1 cellular context compared by ENCODE assay signal in the genomic region with DNA sequence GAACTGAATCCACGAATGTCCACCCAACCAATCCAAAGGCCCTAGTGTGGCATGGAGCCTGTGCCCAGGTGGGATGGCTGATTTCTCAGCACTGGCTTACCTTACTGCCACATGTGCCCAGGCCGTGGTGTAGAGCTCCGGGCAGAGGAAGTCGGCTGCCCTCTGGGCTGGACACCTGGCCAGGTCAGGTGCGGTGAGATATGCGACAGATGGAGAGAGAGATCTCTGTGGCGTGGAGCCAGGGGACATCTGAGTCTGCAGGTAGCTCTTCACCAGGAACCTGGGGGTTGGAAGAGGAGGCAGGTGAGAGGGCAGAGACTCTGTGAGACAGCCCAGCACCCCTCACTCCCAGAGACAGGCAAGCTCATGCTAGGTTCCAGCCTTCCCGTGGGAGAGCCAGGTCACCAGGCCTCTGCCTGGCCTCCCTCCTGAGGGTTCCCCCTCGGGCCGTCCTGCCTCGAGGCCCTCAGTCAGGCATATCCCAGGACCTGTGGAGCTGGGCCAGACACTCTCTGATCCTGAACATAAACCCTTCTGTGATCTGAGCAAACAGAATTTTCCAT.
TF ChIP-seq lines count a peak whose summit lies in the region.

No MANE protein-coding gene starts in this region.

TF ChIP-seq in HepG2, 621 proteins besides CTCF, POLR2A, EP300 and RAD21 (continued from another document):
- TF ChIP-seq, protein P1, sequence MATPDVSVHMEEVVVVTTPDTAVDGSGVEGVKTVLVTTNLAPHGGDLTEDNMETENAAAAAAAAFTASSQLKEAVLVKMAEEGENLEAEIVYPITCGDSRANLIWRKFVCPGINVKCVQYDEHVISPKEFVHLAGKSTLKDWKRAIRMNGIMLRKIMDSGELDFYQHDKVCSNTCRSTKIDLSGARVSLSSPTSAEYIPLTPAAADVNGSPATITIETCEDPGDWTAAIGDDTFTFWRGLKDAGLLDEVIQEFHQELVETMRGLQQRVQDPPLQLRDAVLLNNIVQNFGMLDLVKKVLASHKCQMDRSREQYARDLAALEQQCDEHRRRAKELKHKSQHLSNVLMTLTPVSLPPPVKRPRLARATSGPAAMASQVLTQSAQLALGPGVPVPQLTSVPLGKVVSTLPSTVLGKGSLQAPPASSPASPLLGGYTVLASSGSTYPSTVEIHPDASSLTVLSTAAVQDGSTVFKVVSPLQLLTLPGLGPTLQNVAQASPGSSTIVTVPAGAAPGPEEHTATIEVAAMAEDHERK (CRISPR knock-in tag; IDR thresholded peaks at IDR 0.05; ENCODE audit: low read depth): no peak
- TF ChIP-seq RAD51 (IDR thresholded peaks at IDR 0.05; ENCODE audit: borderline replicate concordance): no peak
- TF ChIP-seq ZNF224 (CRISPR knock-in tag; IDR thresholded peaks at IDR 0.05): no peak
- TF ChIP-seq ZNF567 (CRISPR knock-in tag; IDR thresholded peaks at IDR 0.05; ENCODE audit: borderline replicate concordance): no peak
- TF ChIP-seq, protein P2, sequence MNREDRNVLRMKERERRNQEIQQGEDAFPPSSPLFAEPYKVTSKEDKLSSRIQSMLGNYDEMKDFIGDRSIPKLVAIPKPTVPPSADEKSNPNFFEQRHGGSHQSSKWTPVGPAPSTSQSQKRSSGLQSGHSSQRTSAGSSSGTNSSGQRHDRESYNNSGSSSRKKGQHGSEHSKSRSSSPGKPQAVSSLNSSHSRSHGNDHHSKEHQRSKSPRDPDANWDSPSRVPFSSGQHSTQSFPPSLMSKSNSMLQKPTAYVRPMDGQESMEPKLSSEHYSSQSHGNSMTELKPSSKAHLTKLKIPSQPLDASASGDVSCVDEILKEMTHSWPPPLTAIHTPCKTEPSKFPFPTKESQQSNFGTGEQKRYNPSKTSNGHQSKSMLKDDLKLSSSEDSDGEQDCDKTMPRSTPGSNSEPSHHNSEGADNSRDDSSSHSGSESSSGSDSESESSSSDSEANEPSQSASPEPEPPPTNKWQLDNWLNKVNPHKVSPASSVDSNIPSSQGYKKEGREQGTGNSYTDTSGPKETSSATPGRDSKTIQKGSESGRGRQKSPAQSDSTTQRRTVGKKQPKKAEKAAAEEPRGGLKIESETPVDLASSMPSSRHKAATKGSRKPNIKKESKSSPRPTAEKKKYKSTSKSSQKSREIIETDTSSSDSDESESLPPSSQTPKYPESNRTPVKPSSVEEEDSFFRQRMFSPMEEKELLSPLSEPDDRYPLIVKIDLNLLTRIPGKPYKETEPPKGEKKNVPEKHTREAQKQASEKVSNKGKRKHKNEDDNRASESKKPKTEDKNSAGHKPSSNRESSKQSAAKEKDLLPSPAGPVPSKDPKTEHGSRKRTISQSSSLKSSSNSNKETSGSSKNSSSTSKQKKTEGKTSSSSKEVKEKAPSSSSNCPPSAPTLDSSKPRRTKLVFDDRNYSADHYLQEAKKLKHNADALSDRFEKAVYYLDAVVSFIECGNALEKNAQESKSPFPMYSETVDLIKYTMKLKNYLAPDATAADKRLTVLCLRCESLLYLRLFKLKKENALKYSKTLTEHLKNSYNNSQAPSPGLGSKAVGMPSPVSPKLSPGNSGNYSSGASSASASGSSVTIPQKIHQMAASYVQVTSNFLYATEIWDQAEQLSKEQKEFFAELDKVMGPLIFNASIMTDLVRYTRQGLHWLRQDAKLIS (CRISPR knock-in tag; IDR thresholded peaks at IDR 0.05): no peak
- 0 out of 2 replicates have a peak, but pooled peaks have one; percentile 10 for TF ChIP-seq POLR2AphosphoS5 (IDR thresholded peaks at IDR 0.05; ENCODE audit: low read depth, low read length)
- no peak for TF ChIP-seq SSRP1 (CRISPR knock-in tag; IDR thresholded peaks at IDR 0.05)
- no peak for TF ChIP-seq ZC3H13 (CRISPR knock-in tag; IDR thresholded peaks at IDR 0.05)
- TF ChIP-seq ZNF597 (CRISPR knock-in tag; IDR thresholded peaks at IDR 0.05): no peak
TF ChIP-seq in HepG2: peak in this region for 4.
